ENCODE assay signal across 23 cellular contexts in genomic region chr3:64426551-64426950, GRCh38.
"Had no signal": no experiment of that assay in that cellular context is flagged by ENCODE, and none has a peak within 500 bp of the region (broad histone marks: within the 10 kb centered on the region; RNA-seq: fewer than 3 reads in every experiment).

No MANE protein-coding gene starts in this region.

- H3K4me3 ChIP-seq: dorsolateral prefrontal cortex, esophagus squamous epithelium, lower lobe of right lung, pancreas, right lobe of liver, stomach, thyroid gland, vagina had no signal

- ATAC-seq: left ventricle myocardium superior; lower lobe of right lung; natural killer cell treated with Interleukin-12 subunit alpha and Interleukin-12 subunit beta and Interleukin-15 and Interleukin-18, amount 100 ng/mL, for 72 hours; pancreas; right lobe of liver; stimulated activated effector memory CD8-positive, alpha-beta T cell treated with anti-CD3 and anti-CD28 coated beads, Interleukin-12 subunit alpha, Interleukin-12 subunit beta, amount 100 ng/mL, for 72 hours had no signal

- H3K4me1 ChIP-seq: lower lobe of right lung, pancreas, right lobe of liver, stomach, thyroid gland, vagina had no signal

- DNase-seq: dorsolateral prefrontal cortex; effector CD4-positive, alpha-beta T cell; esophagus squamous epithelium; hypothalamus; immature natural killer cell; islet precursor cell; left ventricle myocardium superior; lower lobe of right lung; naive B cell; pancreas; right lobe of liver; small intestine; stimulated activated CD4-positive, alpha-beta T cell treated with anti-CD3 and anti-CD28 coated beads, Interleukin-15, amount 100 ng/mL, for 24 hours; stimulated activated CD4-positive, alpha-beta T cell treated with anti-CD3 and anti-CD28 coated beads, Interleukin-4, amount 100 ng/mL, for 1 hour; stimulated activated naive CD4-positive, alpha-beta T cell treated with Interleukin-2 at 50 U/mL for 16 hours; stomach; thyroid gland had no signal

- H3K36me3 ChIP-seq: esophagus squamous epithelium, lower lobe of right lung, neutrophil, pancreas, right lobe of liver, stomach, thyroid gland, vagina had no signal

- H3K27ac ChIP-seq: dorsolateral prefrontal cortex, esophagus squamous epithelium, lower lobe of right lung, neutrophil, pancreas, right lobe of liver, stomach, thyroid gland, vagina had no signal

- FAIRE-seq: colon, frontal cortex, pancreas, small intestine had no signal

- H3K9me3 ChIP-seq: esophagus squamous epithelium, lower lobe of right lung, neutrophil, pancreas, right lobe of liver, thyroid gland, vagina had no signal

- H3K27me3 ChIP-seq: esophagus squamous epithelium, neutrophil, pancreas, right lobe of liver, stomach, thyroid gland, vagina had no signal
